Comparison of ENCODE assay signal across 27 cellular contexts in the genomic region with DNA sequence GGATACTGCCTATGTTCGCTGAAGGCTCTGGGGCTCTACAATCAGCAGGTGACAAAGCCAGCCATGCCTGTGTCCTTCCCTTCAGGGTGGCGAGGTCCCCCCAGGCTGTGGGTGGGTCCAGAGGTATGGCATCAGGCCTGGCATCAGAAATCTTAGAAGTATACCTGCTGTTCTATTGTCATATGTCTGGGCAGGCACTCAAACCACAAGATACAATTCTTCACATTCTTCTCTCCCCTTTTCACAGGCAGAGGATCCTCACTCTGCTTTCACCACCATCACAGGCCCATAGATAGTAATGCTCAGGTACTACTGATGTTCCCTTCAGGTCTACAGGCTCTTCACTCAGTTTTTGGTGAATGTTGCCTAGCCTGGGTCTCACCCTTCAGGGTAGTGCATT.
DNase-seq lines count a peak whose midpoint lies in the region; ATAC-seq, FAIRE-seq and TF ChIP-seq lines count a peak whose summit lies in the region.
"Had no signal": no experiment of that assay in that cellular context is flagged by ENCODE, and none has a peak within 500 bp of the region (broad histone marks: within the 10 kb centered on the region; RNA-seq: fewer than 3 reads in every experiment).

No MANE protein-coding gene starts in this region.

- no peak overlapping the region for H3K9ac ChIP-seq in neuronal stem cell (ENCODE audit: low read depth, low read length, poor library complexity)
- H3K9ac ChIP-seq: BLaER1 treated with 17β-estradiol and CSF1 and Interleukin-3, amounts not matched to agents 10 nM and 100 nM had no signal

- no peaks in the 10 kb centered on the region for H3K79me1 ChIP-seq in neuronal stem cell (ENCODE audit: low read depth, low read length)

- TF ChIP-seq CTCF in epithelial cell of esophagus (IDR thresholded peaks at IDR 0.05; ENCODE audit: insufficient read depth, low read depth, low read length, missing control alignments), result no peak

- no peak overlapping the region for H3K4me2 ChIP-seq in neuronal stem cell (ENCODE audit: insufficient read depth, low read length, poor library complexity, severe bottlenecking)
- H3K4me2 ChIP-seq: BLaER1 treated with 17β-estradiol and CSF1 and Interleukin-3, amounts not matched to agents 10 nM and 100 nM had no signal

- H3K36me3 ChIP-seq in neuronal stem cell (replicated peaks in 1 of 2; ENCODE audit: control insufficient read depth in 2 of 2, insufficient read depth in 2 of 2, low read length in 2 of 2), result no peaks in the 10 kb centered on the region
- H3K36me3 ChIP-seq: BLaER1 treated with 17β-estradiol and CSF1 and Interleukin-3, amounts not matched to agents 10 nM and 100 nM had no signal

- peak; percentile 20 for FAIRE-seq in H54 (lab: Jason Lieb, UNC)
- FAIRE-seq: A204.1, GM12878 had no signal

- H4K91ac ChIP-seq in neuronal stem cell (ENCODE audit: low read depth, low read length, poor library complexity), result no peak overlapping the region

- no peak overlapping the region for H3K4ac ChIP-seq in neuronal stem cell (ENCODE audit: low read length)

- H2BK5ac ChIP-seq in neuronal stem cell (ENCODE audit: low read length), result no peak overlapping the region

- H2AK5ac ChIP-seq in neuronal stem cell (ENCODE audit: low read depth, low read length), result peak overlapping the region; percentile 75

- H3K14ac ChIP-seq in neuronal stem cell (ENCODE audit: low read length), result no peak overlapping the region

- H2BK12ac ChIP-seq in neuronal stem cell (ENCODE audit: low read length), result no peak overlapping the region

- WGBS in neuronal stem cell (ENCODE audit: extremely low coverage in 2 of 2, insufficient read length in 2 of 2, insufficient replicate concordance in 1 of 2), 2 donors, result no CpG with 5 or more reads among the region's 2 CpGs

- no peaks in the 10 kb centered on the region for H3K9me3 ChIP-seq in neuronal stem cell (replicated peaks in 1 of 2; ENCODE audit: control insufficient read depth in 2 of 2, insufficient read depth in 1 of 2, low read depth in 1 of 2, low read length in 2 of 2)

- no peak overlapping the region for H3K23ac ChIP-seq in neuronal stem cell (ENCODE audit: low read depth, low read length, poor library complexity)

- H4K8ac ChIP-seq in neuronal stem cell (ENCODE audit: low read depth, low read length), result no peak overlapping the region

- H2BK15ac ChIP-seq in neuronal stem cell (ENCODE audit: low read length), result no peak overlapping the region

- no peak overlapping the region for H3K18ac ChIP-seq in neuronal stem cell (ENCODE audit: low read length)

- no peak for TF ChIP-seq POLR2A in H54 (IDR thresholded peaks at IDR 0.05; ENCODE audit: low read depth, low read length)

- peak; percentile 42 for DNase-seq in A172 (ENCODE audit: low spot score)
- DNase-seq in H54 (ENCODE audit: insufficient read length, low spot score), result no peak
- peak; percentile 31 for DNase-seq in epithelial cell of esophagus (ENCODE audit: low read depth)
- no peak for DNase-seq in neuronal stem cell (ENCODE audit: low spot score)
- DNase-seq in COLO668 (lab: John Stamatoyannopoulos, UW; ENCODE audit: unreplicated experiment), result no peak
- no peak for DNase-seq in NCI-H2029 (lab: John Stamatoyannopoulos, UW)
- no peak for DNase-seq in activated naive CD4-positive, alpha-beta T cell (lab: John Stamatoyannopoulos, UW)
- DNase-seq: AML-193; CD4-positive, alpha-beta T cell; COR-L47; DMS53; GDM1; GOT3; HCEC 1CT; Karpas-422; NCI-H1105 treated with DMSO at 0.1 percent for 48 hours; NCI-H146; NCI-H2029 treated with DMSO at 0.1 percent for 48 hours; NCI-H2227 treated with DMSO at 0.1 percent for 48 hours; NCI-H526 treated with DMSO at 0.1 percent for 48 hours; Right ventricle myocardium superior; RPMI8226 had no signal

- no peaks in the 10 kb centered on the region for H3K27me3 ChIP-seq in neuronal stem cell (ENCODE audit: control insufficient read depth in 3 of 3, insufficient read depth in 3 of 3, low read depth in 1 of 3, low read length in 3 of 3)
- H3K27me3 ChIP-seq: BLaER1 treated with 17β-estradiol and CSF1 and Interleukin-3, amounts not matched to agents 10 nM and 100 nM had no signal

- no peak overlapping the region for H2AFZ ChIP-seq in neuronal stem cell (ENCODE audit: low read length)

- H3K27ac ChIP-seq in neuronal stem cell (replicated peaks; ENCODE audit: low read length), result no peak overlapping the region
- H3K27ac ChIP-seq: BLaER1 treated with 17β-estradiol and CSF1 and Interleukin-3, amounts not matched to agents 10 nM and 100 nM; HL-60 had no signal

- H3K4me1 ChIP-seq in neuronal stem cell (ENCODE audit: control insufficient read depth in 2 of 2, insufficient read depth in 1 of 2, low read depth in 1 of 2, low read length in 2 of 2), result no peaks in the 10 kb centered on the region
- H3K4me1 ChIP-seq: BLaER1 treated with 17β-estradiol and CSF1 and Interleukin-3, amounts not matched to agents 10 nM and 100 nM had no signal

- H3K4me3 ChIP-seq in epithelial cell of esophagus (ENCODE audit: low read length) (no peak overlapping the region), neuronal stem cell (ENCODE audit: low read length in 2 of 2) (no peak overlapping the region)
- H3K4me3 ChIP-seq: BLaER1 treated with 17β-estradiol and CSF1 and Interleukin-3, amounts not matched to agents 10 nM and 100 nM; GM12878 had no signal

- no peak for ATAC-seq in GM21576 (IDR thresholded peaks at IDR 0.05; ENCODE audit: unreplicated experiment)
- ATAC-seq: GM12878 had no signal

- H2BK120ac ChIP-seq in neuronal stem cell (ENCODE audit: low read depth, low read length), result no peak overlapping the region

Comparison
In these comparisons a context has a peak if more than half of its experiments do, and no peak if none do; other contexts are left out.
1. DNase-seq: peak in A172 (single experiment) and epithelial cell of esophagus (single experiment); none in H54 (single experiment), neuronal stem cell (single experiment), COLO668 (single experiment), NCI-H2029 (single experiment) and activated naive CD4-positive, alpha-beta T cell (0 of 4).